8 cellular contexts compared by ENCODE assay signal in the genomic region with DNA sequence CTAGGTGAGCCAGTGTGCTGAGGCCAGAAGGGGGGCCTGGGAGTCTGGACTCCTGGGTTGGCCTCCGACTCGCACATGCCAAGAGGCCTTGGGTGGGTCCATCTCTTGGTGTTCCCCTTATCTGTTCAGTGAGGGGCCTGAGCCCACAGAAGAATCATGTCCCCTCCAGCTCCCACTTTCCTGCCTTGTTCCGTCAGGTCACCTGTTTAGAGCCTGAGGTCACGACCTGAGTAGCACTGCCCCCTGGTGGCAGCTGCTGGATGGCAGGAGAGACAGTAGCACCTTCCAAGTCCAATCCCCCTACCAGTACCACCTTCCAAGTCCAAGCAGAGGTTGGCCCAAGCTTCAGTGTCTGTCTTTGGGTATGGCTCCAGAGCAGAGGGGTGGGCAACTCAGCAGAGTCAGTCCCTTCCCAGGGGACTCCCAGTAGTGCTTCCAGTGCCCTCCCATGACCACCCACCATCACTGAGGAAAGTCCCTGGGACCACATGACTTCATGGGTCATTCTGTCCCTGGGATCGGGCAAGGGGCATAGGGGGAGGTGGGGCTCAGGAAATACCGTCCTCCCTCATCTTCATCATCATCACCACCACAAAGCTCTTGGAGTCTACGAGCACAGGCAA.
DNase-seq lines count a peak whose midpoint lies in the region; ATAC-seq and TF ChIP-seq lines count a peak whose summit lies in the region.

No MANE protein-coding gene starts in this region.

- intact Hi-C loops in A673 (cut with micrococcal nuclease; ENCODE audit: unreplicated experiment) = no loop called here

- POLR2A ChIA-PET in A673 (lab: Charles Lee; ENCODE audit: low non-redundant PET) = no interaction called here

- peak; percentile 9 for DNase-seq in A673 (ENCODE audit: low spot score)
- DNase-seq in LHCN-M2 (ENCODE audit: low read depth) = peak; percentile 6
- DNase-seq in activated CD8-positive, alpha-beta memory T cell treated with anti-CD3 and anti-CD28 coated beads, Interleukin-2, amount 50 U/mL, for 4 hours = peak; percentile 42
- DNase-seq in glomerular visceral epithelial cell (ENCODE audit: extremely low spot score) = peak; percentile 13
- peak; percentile 14 to 60 (median 21) for DNase-seq in stimulated activated CD4-positive, alpha-beta T cell treated with anti-CD3 and anti-CD28 coated beads, TNF-alpha, amount 100 ng/mL, for 24 hours (ENCODE audit: low read depth in 3 of 3)

- no peaks in the 10 kb centered on the region for H3K36me3 ChIP-seq in A673 (ENCODE audit: insufficient read depth, low read length, poor library complexity, severe bottlenecking)

- CTCF ChIA-PET in A673 (lab: Charles Lee) = no interaction called here

- H3K4me3 ChIP-seq in A673 (ENCODE audit: low read depth, low read length, poor library complexity, severe bottlenecking) = no peak overlapping the region

- peak; percentile 61 for ATAC-seq in GM18517 (IDR thresholded peaks at IDR 0.05; ENCODE audit: unreplicated experiment)
- ATAC-seq in HG02938 (IDR thresholded peaks at IDR 0.05; ENCODE audit: unreplicated experiment) = no peak
- ATAC-seq in HG03108 (IDR thresholded peaks at IDR 0.05; ENCODE audit: unreplicated experiment) = no peak

- no peak overlapping the region for H3K27ac ChIP-seq in A673 (ENCODE audit: low read depth, low read length, poor library complexity, severe bottlenecking)

- H3K4me1 ChIP-seq in A673 (ENCODE audit: insufficient read depth, low read length, poor library complexity, severe bottlenecking) = no peaks in the 10 kb centered on the region

- no TSS peak for BruUV-seq in A673 (replicated peaks; lab: Mats Ljungman, UMichigan)

- peak; percentile 79 for TF ChIP-seq CTCF in A673 (conservative IDR thresholded peaks at IDR 0.05; ENCODE audit: low read depth, low read length)

- no peaks in the 10 kb centered on the region for H3K9me3 ChIP-seq in A673 (ENCODE audit: low read depth, low read length, poor library complexity, severe bottlenecking)

- no peaks in the 10 kb centered on the region for H3K27me3 ChIP-seq in A673 (replicated peaks; ENCODE audit: insufficient read depth, low read depth, low read length, poor library complexity)
